In genomic region chr9:88388886-88389617, GRCh38 we compare ENCODE assay signal across 8 cellular contexts. TPM values are rescaled to one million over a fixed set of nuclear protein-coding genes. Genes with fewer than 3 reads are reported as not detected.
DNase-seq lines count a peak whose midpoint lies in the region; ATAC-seq and TF ChIP-seq lines count a peak whose summit lies in the region.

No MANE protein-coding gene starts in this region.

- no peaks in the 10 kb centered on the region for H3K27me3 Mint-ChIP-seq in dendritic cell treated with granulocyte-macrophage colony-stimulating factor and Interleukin-4, amounts not matched to agents 40 ng/mL and 50 ng/mL, for 4 days

- H3K9me3 Mint-ChIP-seq in dendritic cell treated with granulocyte-macrophage colony-stimulating factor and Interleukin-4, amounts not matched to agents 40 ng/mL and 50 ng/mL, for 4 days = no peaks in the 10 kb centered on the region

- DNase-seq in SHP77 (lab: John Stamatoyannopoulos, UW) = peak; percentile 27 to 45
- DNase-seq in SHP77 treated with DMSO at 0.1 percent for 48 hours (lab: John Stamatoyannopoulos, UW) = no peak
- peak; percentile 43 for DNase-seq in NCI-H128 (lab: John Stamatoyannopoulos, UW; ENCODE audit: unreplicated experiment)
- DNase-seq in activated CD4-positive, CD25-positive, alpha-beta regulatory T cell treated with anti-CD3 and anti-CD28 coated beads, Interleukin-2, amount 50 U/mL, for 72 hours = peak; percentile 53
- peak; percentile 49 to 87 for DNase-seq in left lung
- peak; percentile 8 to 12 for DNase-seq in stimulated activated CD4-positive, alpha-beta T cell treated with anti-CD3 and anti-CD28 coated beads, Interleukin-4, amount 100 ng/mL, for 48 hours (ENCODE audit: low read depth in 2 of 2)

- peaks cover 40% of the 10 kb centered on the region for H3K4me1 Mint-ChIP-seq in dendritic cell treated with granulocyte-macrophage colony-stimulating factor and Interleukin-4, amounts not matched to agents 40 ng/mL and 50 ng/mL, for 4 days (ENCODE audit: low read depth)

- no peak for TF ChIP-seq CTCF in left lung (IDR thresholded peaks at IDR 0.05)

- H3K4me3 Mint-ChIP-seq in dendritic cell treated with granulocyte-macrophage colony-stimulating factor and Interleukin-4, amounts not matched to agents 40 ng/mL and 50 ng/mL, for 4 days = peak overlapping the region; percentile 89

- intact Hi-C loops in dendritic cell treated with granulocyte-macrophage colony-stimulating factor and Interleukin-4, amounts not matched to agents 40 ng/mL and 50 ng/mL, for 4 days (cut with micrococcal nuclease) = loop anchor here (5.0 to 10.0 kb wide), 2 partner anchors 217 to 414 kb away; partner anchors contain the start of gene CDK20
- intact Hi-C loops in left lung (cut with DNase I) = no loop called here

- no peaks in the 10 kb centered on the region for H3K9me3 ChIP-seq in left lung

- H3K27ac ChIP-seq in left lung = peak overlapping the region; percentile 82 to 93

- peak overlapping the region; percentile 81 to 83 for H3K4me3 ChIP-seq in left lung

- peak overlapping the region; percentile 85 for H3K27ac Mint-ChIP-seq in dendritic cell treated with granulocyte-macrophage colony-stimulating factor and Interleukin-4, amounts not matched to agents 40 ng/mL and 50 ng/mL, for 4 days

- peak; percentile 18 for ATAC-seq in HG02763 (IDR thresholded peaks at IDR 0.05; ENCODE audit: unreplicated experiment)
- ATAC-seq in left lung = peak; percentile 45

- H3K36me3 Mint-ChIP-seq in dendritic cell treated with granulocyte-macrophage colony-stimulating factor and Interleukin-4, amounts not matched to agents 40 ng/mL and 50 ng/mL, for 4 days (ENCODE audit: low read depth) = peaks cover 13% of the 10 kb centered on the region

- no peaks in the 10 kb centered on the region for H3K36me3 ChIP-seq in left lung

- no peaks in the 10 kb centered on the region for H3K27me3 ChIP-seq in left lung

- peaks cover 7 to 46% of the 10 kb centered on the region in 2 donors for H3K4me1 ChIP-seq in left lung

RNA-seq across cellular contexts. Expression of gene SPIN1, which starts 0.8 kb away (rescaled TPM):
- total RNA-seq in left lung = 10 to 100 TPM; 56.1 to 71.6 TPM
